Comparison of ENCODE assay signal across 1 cellular context in the genomic region with DNA sequence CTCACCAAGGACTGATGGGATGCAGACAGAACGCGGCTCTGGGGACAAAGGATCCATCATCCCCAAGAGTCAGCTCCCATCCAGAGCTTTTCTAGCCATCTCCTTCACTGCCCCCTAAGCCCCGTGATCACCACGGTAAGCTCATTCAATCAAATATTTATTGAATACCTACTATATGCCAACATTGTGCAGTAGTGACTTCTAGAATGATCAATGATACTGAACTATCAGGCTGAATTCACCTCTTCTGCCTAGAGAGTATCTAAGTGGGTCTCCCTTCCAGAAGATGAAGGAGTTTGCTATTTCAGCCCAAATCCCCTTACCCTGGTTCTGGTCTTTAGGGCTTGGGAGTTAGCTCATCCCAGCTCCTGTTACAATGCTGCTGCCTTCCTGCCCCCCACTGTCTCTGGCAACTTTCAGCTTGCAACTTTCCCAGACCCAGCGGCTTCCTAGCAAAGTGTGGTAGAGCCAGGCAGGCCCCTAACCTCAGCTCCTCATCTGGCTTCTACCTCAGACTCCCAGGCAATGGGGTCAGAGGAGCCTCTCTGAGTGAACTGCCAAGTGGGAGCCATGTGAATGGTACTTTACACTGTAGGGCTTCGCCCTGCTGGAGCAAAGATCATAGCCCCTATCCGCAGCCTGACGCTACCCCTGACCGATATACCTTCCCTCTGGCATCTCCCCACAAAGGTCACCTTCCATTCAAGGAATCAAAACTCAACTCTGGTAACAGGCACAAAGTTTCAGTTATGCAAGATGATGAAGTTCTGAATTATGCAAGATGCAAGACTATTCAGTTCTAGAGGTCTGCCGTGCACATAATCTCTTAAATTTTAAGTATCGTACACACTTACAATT.
TF ChIP-seq lines count a peak whose summit lies in the region.

No MANE protein-coding gene starts in this region.

TF ChIP-seq in IMR-90, 13 proteins besides CTCF, POLR2A, EP300 and RAD21:
- no peak for TF ChIP-seq BHLHE40 (IDR thresholded peaks at IDR 0.05; ENCODE audit: low read depth, low read length)
- no peak for TF ChIP-seq MXI1 (IDR thresholded peaks at IDR 0.05; ENCODE audit: borderline replicate concordance, low read depth, low read length)
- no peak for TF ChIP-seq FOS (IDR thresholded peaks at IDR 0.05; ENCODE audit: low read depth, low read length)
- no peak for TF ChIP-seq CHD1 (IDR thresholded peaks at IDR 0.05; ENCODE audit: low read depth, low read length)
- TF ChIP-seq MAZ (IDR thresholded peaks at IDR 0.05; ENCODE audit: borderline replicate concordance, low read depth, low read length) = no peak
- no peak for TF ChIP-seq NFE2L2 (IDR thresholded peaks at IDR 0.05; ENCODE audit: low read depth, low read length)
- TF ChIP-seq, protein P1, sequence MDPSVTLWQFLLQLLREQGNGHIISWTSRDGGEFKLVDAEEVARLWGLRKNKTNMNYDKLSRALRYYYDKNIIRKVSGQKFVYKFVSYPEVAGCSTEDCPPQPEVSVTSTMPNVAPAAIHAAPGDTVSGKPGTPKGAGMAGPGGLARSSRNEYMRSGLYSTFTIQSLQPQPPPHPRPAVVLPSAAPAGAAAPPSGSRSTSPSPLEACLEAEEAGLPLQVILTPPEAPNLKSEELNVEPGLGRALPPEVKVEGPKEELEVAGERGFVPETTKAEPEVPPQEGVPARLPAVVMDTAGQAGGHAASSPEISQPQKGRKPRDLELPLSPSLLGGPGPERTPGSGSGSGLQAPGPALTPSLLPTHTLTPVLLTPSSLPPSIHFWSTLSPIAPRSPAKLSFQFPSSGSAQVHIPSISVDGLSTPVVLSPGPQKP (IDR thresholded peaks at IDR 0.05; ENCODE audit: borderline replicate concordance, low read depth, low read length) = no peak
- TF ChIP-seq USF2 (IDR thresholded peaks at IDR 0.05; ENCODE audit: low read depth, low read length) = no peak
- TF ChIP-seq CEBPB (IDR thresholded peaks at IDR 0.05; ENCODE audit: low read depth, low read length) = no peak
- no peak for TF ChIP-seq SMC3 (IDR thresholded peaks at IDR 0.05; ENCODE audit: low read depth, low read length)
